In the genomic region with DNA sequence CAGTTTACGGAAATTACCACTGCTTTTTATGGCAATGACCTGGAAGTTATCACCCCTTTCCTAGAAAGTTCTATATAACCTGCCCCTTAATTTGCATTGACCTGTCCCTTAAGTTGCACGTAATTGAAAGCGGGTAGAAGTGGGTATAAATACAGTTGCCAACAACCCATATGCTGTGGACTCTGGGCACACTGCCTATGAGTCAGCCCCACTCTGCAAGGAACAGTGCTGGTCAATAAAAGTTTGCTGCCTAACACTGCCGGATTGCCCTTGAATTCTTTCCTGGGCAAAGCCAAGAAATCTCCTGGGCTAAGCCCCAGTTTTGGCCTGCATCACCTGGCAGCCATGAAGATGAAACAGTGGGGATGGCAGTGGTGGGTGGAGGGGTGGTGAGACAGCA, we compare ENCODE assay signal across 19 cellular contexts. TPM values are rescaled to one million over a fixed set of nuclear protein-coding genes. Genes with fewer than 3 reads are reported as not detected.
DNase-seq lines count a peak whose midpoint lies in the region; ATAC-seq, FAIRE-seq and TF ChIP-seq lines count a peak whose summit lies in the region.
"Had no signal": no experiment of that assay in that cellular context is flagged by ENCODE, and none has a peak within 500 bp of the region (broad histone marks: within the 10 kb centered on the region; RNA-seq: fewer than 3 reads in every experiment).

No MANE protein-coding gene starts in this region.

- H4K20me1 ChIP-seq in astrocyte (ENCODE audit: insufficient read depth, low read length) (no peaks in the 10 kb centered on the region), HepG2 (ENCODE audit: insufficient read depth, low read length) (no peaks in the 10 kb centered on the region)
- H4K20me1 ChIP-seq: BLaER1 treated with 17β-estradiol and CSF1 and Interleukin-3, amounts not matched to agents 10 nM and 100 nM had no signal

- H3K27me3 ChIP-seq in astrocyte (ENCODE audit: insufficient read depth, low read length) (peaks cover 9% of the 10 kb centered on the region), spleen (replicated peaks in 1 of 7) (peaks cover 0 to 18% (median 3%) of the 10 kb centered on the region in 7 donors), HepG2 (ENCODE audit: control insufficient read depth in 1 of 2, insufficient read depth in 2 of 2, low read length in 2 of 2) (peaks cover 0 to 56% of the 10 kb centered on the region in 2 experiments; a peak in 3 of 5 replicates)

- intact Hi-C loops in spleen (cut with DNase I; ENCODE audit: low total_unique reads) = no loop called here
- intact Hi-C loops in HepG2 (cut with micrococcal nuclease; ENCODE audit: unreplicated experiment) = no loop called here

- TF ChIP-seq EP300 in HepG2 (IDR thresholded peaks at IDR 0.05; ENCODE audit: low read depth in 2 of 2, low read length in 2 of 2) (no peak), HepG2 (CRISPR knock-in tag; IDR thresholded peaks at IDR 0.05; ENCODE audit: borderline replicate concordance) (no peak)

- H3K27ac ChIP-seq in astrocyte (ENCODE audit: low read depth, low read length) = no peak overlapping the region
- H3K27ac ChIP-seq in spleen = no peak overlapping the region
- no peak overlapping the region for H3K27ac ChIP-seq in HepG2 (ENCODE audit: extremely low read length, insufficient read depth, low read length)
- H3K27ac ChIP-seq: BLaER1 treated with 17β-estradiol and CSF1 and Interleukin-3, amounts not matched to agents 10 nM and 100 nM; HL-60 had no signal

- no peak for FAIRE-seq in astrocyte (lab: Jason Lieb, UNC)
- FAIRE-seq in HepG2 (lab: Jason Lieb, UNC) = no peak
- FAIRE-seq: GM12892, GM18507, H54 had no signal

- POLR2A ChIA-PET in HepG2 (lab: Yijun Ruan, JAX) = no interaction called here

- no peaks in the 10 kb centered on the region for H3K79me2 ChIP-seq in astrocyte (ENCODE audit: insufficient read depth, low read length)
- H3K79me2 ChIP-seq in HepG2 (ENCODE audit: insufficient read depth, low read length) = no peaks in the 10 kb centered on the region

- BruUV-seq in HepG2 (replicated peaks; lab: Mats Ljungman, UMichigan) = no TSS peak

- TF ChIP-seq CTCF in astrocyte (IDR thresholded peaks at IDR 0.05; ENCODE audit: insufficient read depth, low read depth, low read length) = no peak
- TF ChIP-seq CTCF in spleen (IDR thresholded peaks at IDR 0.05 in 8 of 11, conservative IDR thresholded peaks at IDR 0.05 in 3 of 11) = no peak
- TF ChIP-seq CTCF in HepG2 (CRISPR knock-in tag; IDR thresholded peaks at IDR 0.05) = no peak

- WGBS in spleen, 5 donors = 78 to 94% (median 87%) methylated on average over 4 of the region's 4 CpGs
- 21% methylated on average over 4 of the region's 4 CpGs for WGBS in HepG2 (ENCODE audit: low lambda C conversion rate)

- TF ChIP-seq RAD21 in HepG2 (CRISPR knock-in tag; IDR thresholded peaks at IDR 0.05) = no peak

- H3K4me2 ChIP-seq in astrocyte (ENCODE audit: low read length) (no peak overlapping the region), HepG2 (ENCODE audit: low read depth, low read length) (no peak overlapping the region)
- H3K4me2 ChIP-seq: BLaER1 treated with 17β-estradiol and CSF1 and Interleukin-3, amounts not matched to agents 10 nM and 100 nM; GM23338 had no signal

- in situ Hi-C loops in HepG2 (cut with HindIII; ENCODE audit: extremely low pct_ligation_motif_present, low pct_unique_long_range_greater_than_20kb) = no loop called here

- peak; percentile 79 for DNase-seq in NCI-H446 treated with DMSO at 0.1 percent for 48 hours (lab: John Stamatoyannopoulos, UW)
- no peak for DNase-seq in astrocyte (ENCODE audit: low read depth)
- peak; percentile 27 for DNase-seq in spleen
- no peak for DNase-seq in HepG2 (ENCODE audit: low spot score)
- no peak for DNase-seq in EL
- DNase-seq: CD4-positive, CD25-positive, alpha-beta regulatory T cell; CD8-positive, alpha-beta memory T cell; COR-L47; GDM1; HCEC 1CT; IMR-90 had no signal

- no peak overlapping the region for H3K4me3 ChIP-seq in astrocyte (ENCODE audit: insufficient read depth, low read depth, low read length)
- H3K4me3 ChIP-seq in spleen = no peak overlapping the region
- H3K4me3 ChIP-seq in HepG2 (replicated peaks in 1 of 3; ENCODE audit: insufficient read depth in 1 of 3, low read depth in 2 of 3, low read length in 3 of 3) = no peak overlapping the region
- H3K4me3 ChIP-seq: BLaER1 treated with 17β-estradiol and CSF1 and Interleukin-3, amounts not matched to agents 10 nM and 100 nM; GM23338 had no signal

- no peaks in the 10 kb centered on the region for H3K4me1 Mint-ChIP-seq in astrocyte (ENCODE audit: low read depth, unreplicated experiment)

- no peak overlapping the region for H3K9ac ChIP-seq in astrocyte (ENCODE audit: low read length)
- H3K9ac ChIP-seq in HepG2 (ENCODE audit: insufficient read depth, low read depth, low read length) = no peak overlapping the region
- H3K9ac ChIP-seq: BLaER1 treated with 17β-estradiol and CSF1 and Interleukin-3, amounts not matched to agents 10 nM and 100 nM had no signal

- TF ChIP-seq POLR2A in spleen (IDR thresholded peaks at IDR 0.05) = no peak
- no peak for TF ChIP-seq POLR2A in HepG2 (IDR thresholded peaks at IDR 0.05; ENCODE audit: insufficient read depth in 1 of 2, low read depth in 2 of 2, low read length in 2 of 2)

- no peaks in the 10 kb centered on the region for H3K9me3 ChIP-seq in astrocyte (ENCODE audit: insufficient read depth, low read depth, low read length)
- H3K9me3 ChIP-seq in spleen = no peaks in the 10 kb centered on the region
- no peaks in the 10 kb centered on the region for H3K9me3 ChIP-seq in HepG2 (ENCODE audit: low read length)
- H3K9me3 ChIP-seq: BLaER1 treated with 17β-estradiol and CSF1 and Interleukin-3, amounts not matched to agents 10 nM and 100 nM had no signal

- H3K4me1 ChIP-seq in astrocyte (ENCODE audit: insufficient read depth, low read length) = no peaks in the 10 kb centered on the region
- H3K4me1 ChIP-seq in spleen = peaks cover 0 to 27% (median 7%) of the 10 kb centered on the region in 6 donors
- H3K4me1 ChIP-seq in HepG2 (ENCODE audit: insufficient read depth, low read length) = no peaks in the 10 kb centered on the region

- H3K4me3 Mint-ChIP-seq in astrocyte (ENCODE audit: unreplicated experiment) = no peak overlapping the region
- H3K4me3 Mint-ChIP-seq: B cell; CD4-positive, CD25-positive, alpha-beta regulatory T cell; CD8-positive, alpha-beta memory T cell; GM23338 had no signal

- no peak overlapping the region for H2AFZ ChIP-seq in astrocyte (ENCODE audit: low read depth, low read length)
- no peak overlapping the region for H2AFZ ChIP-seq in HepG2 (ENCODE audit: low read length)
- H2AFZ ChIP-seq: GM23338 had no signal

- no peaks in the 10 kb centered on the region for H3K9me3 Mint-ChIP-seq in astrocyte (ENCODE audit: unreplicated experiment)
- H3K9me3 Mint-ChIP-seq: CD4-positive, CD25-positive, alpha-beta regulatory T cell; CD8-positive, alpha-beta memory T cell; GM23338 had no signal

- peaks cover 58% of the 10 kb centered on the region for H3K27me3 Mint-ChIP-seq in astrocyte (ENCODE audit: low read depth, unreplicated experiment)

- ATAC-seq in HepG2 (no peak), GM18870 (IDR thresholded peaks at IDR 0.05; ENCODE audit: unreplicated experiment) (no peak)
- ATAC-seq: GM23338 had no signal

- no peaks in the 10 kb centered on the region for H3K36me3 Mint-ChIP-seq in astrocyte (ENCODE audit: low read depth, unreplicated experiment)
- H3K36me3 Mint-ChIP-seq: CD4-positive, CD25-positive, alpha-beta regulatory T cell; CD8-positive, alpha-beta memory T cell had no signal

- CTCF ChIA-PET in HepG2 (lab: Yijun Ruan, JAX; ENCODE audit: low intra/inter-chr PET ratio, low total read pairs) = no interaction called here

- peak overlapping the region; percentile 4 for H3K27ac Mint-ChIP-seq in astrocyte (ENCODE audit: unreplicated experiment)
- H3K27ac Mint-ChIP-seq: CD4-positive, CD25-positive, alpha-beta regulatory T cell; CD8-positive, alpha-beta memory T cell; GM23338 had no signal

- no peaks in the 10 kb centered on the region for H3K36me3 ChIP-seq in astrocyte (ENCODE audit: insufficient read depth, low read length)
- H3K36me3 ChIP-seq in spleen = no peaks in the 10 kb centered on the region
- no peaks in the 10 kb centered on the region for H3K36me3 ChIP-seq in HepG2 (replicated peaks in 1 of 2; ENCODE audit: control insufficient read depth in 1 of 2, insufficient read depth in 2 of 2, low read length in 2 of 2)
- H3K36me3 ChIP-seq: BLaER1 treated with 17β-estradiol and CSF1 and Interleukin-3, amounts not matched to agents 10 nM and 100 nM had no signal

TF ChIP-seq in HepG2, 621 proteins besides CTCF, POLR2A, EP300 and RAD21 (continues in another document):
- TF ChIP-seq, protein P1, sequence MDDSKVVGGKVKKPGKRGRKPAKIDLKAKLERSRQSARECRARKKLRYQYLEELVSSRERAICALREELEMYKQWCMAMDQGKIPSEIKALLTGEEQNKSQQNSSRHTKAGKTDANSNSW (CRISPR knock-in tag; IDR thresholded peaks at IDR 0.05; ENCODE audit: borderline replicate concordance) = no peak
- TF ChIP-seq NFYC (CRISPR knock-in tag; IDR thresholded peaks at IDR 0.05) (no peak), SNAPC2 (CRISPR knock-in tag; IDR thresholded peaks at IDR 0.05) (no peak), ZFP1 (CRISPR knock-in tag; IDR thresholded peaks at IDR 0.05) (no peak)

RNA-seq across cellular contexts. Expression of gene CLPTM1L, which starts 23.9 kb away (rescaled TPM):
- total RNA-seq in astrocyte (131 TPM in 2 replicates), spleen (100 to 1,000 TPM in 3 of 7 donors, 10 to 100 TPM in 4; 87.2 to 118 (median 99.9) TPM), HepG2 (2016; rRNA removed; fragmentation: Illumina TruSeq; extraction: Trizol) (65.4 and 124 TPM in 2 replicates)
- polyA plus RNA-seq in spleen (10 to 100 TPM; 39.7 to 55.6 (median 45.1) TPM), HepG2 (2011; rRNA removed) (80.3 and 99.3 TPM in 2 replicates)
- 165 and 166 TPM in 2 replicates for total RNA-seq in HepG2 (2016; cell fraction: cytosol; rRNA removed; fragmentation: Illumina TruSeq; extraction: Trizol; ENCODE audit: low read depth)
- 72.1 and 131 TPM in 2 replicates for total RNA-seq in HepG2 (2016; cell fraction: insoluble cytoplasmic fraction; rRNA removed; fragmentation: Illumina TruSeq; extraction: Trizol)
- 271 and 285 TPM in 2 replicates for total RNA-seq in HepG2 (2016; cell fraction: membrane; rRNA removed; fragmentation: Illumina TruSeq; extraction: Trizol)
- total RNA-seq in HepG2 (2016; cell fraction: nucleus; rRNA removed; fragmentation: Illumina TruSeq; extraction: Trizol) = 76.4 and 77.0 TPM in 2 replicates
- 102 and 119 TPM in 2 replicates for polyA plus RNA-seq in HepG2 (2011; cell fraction: cytosol; rRNA removed)
- 99.8 and 103 TPM in 2 replicates for polyA plus RNA-seq in HepG2 (2011; cell fraction: nucleus; rRNA removed)
- polyA plus RNA-seq in HepG2 (2012) = 43.6 and 60.3 TPM in 2 replicates
- 124 and 168 TPM in 2 replicates for polyA plus RNA-seq in HepG2 (2016; cell fraction: cytosol; fragmentation: Illumina TruSeq; extraction: Trizol; ENCODE audit: low read depth)
- 83.6 and 94.2 TPM in 2 replicates for polyA plus RNA-seq in HepG2 (2016; cell fraction: insoluble cytoplasmic fraction; fragmentation: Illumina TruSeq; extraction: Trizol; ENCODE audit: low read depth)
- 184 and 217 TPM in 2 replicates for polyA plus RNA-seq in HepG2 (2016; cell fraction: membrane; fragmentation: Illumina TruSeq; extraction: Trizol; ENCODE audit: low read depth)
- 147 and 155 TPM in 2 replicates for polyA plus RNA-seq in HepG2 (2016; cell fraction: nucleus; fragmentation: Illumina TruSeq; extraction: Trizol; ENCODE audit: insufficient read depth, low read depth)
- 281 and 712 TPM in 2 replicates for polyA minus RNA-seq in HepG2 (2011; rRNA and poly(A)+ RNA removed; ENCODE audit: low replicate concordance)
- polyA minus RNA-seq in HepG2 (2011; cell fraction: cytosol; rRNA and poly(A)+ RNA removed) = 45.2 and 56.5 TPM in 2 replicates
- 37.0 and 46.2 TPM in 2 replicates for polyA minus RNA-seq in HepG2 (2011; cell fraction: nucleus; rRNA and poly(A)+ RNA removed)

Comparison
In these comparisons a context has a peak if more than half of its experiments do, and no peak if none do; other contexts are left out.
1. DNase-seq: peak in NCI-H446 treated with DMSO at 0.1 percent for 48 hours (single experiment) and spleen (single experiment); none in astrocyte (single experiment), HepG2 (single experiment) and EL (single experiment).